ENCODE assay signal across 26 cellular contexts in genomic region chr4:6824071-6824470, GRCh38.
"Had no signal": no experiment of that assay in that cellular context is flagged by ENCODE, and none has a peak within 500 bp of the region (broad histone marks: within the 10 kb centered on the region; RNA-seq: fewer than 3 reads in every experiment).

No MANE protein-coding gene starts in this region.

- FAIRE-seq: islet of Langerhans had no signal

- H3K4me3 Mint-ChIP-seq: brain; central memory CD8-positive, alpha-beta T cell; nephron had no signal

- H3K27me3 ChIP-seq: hepatocyte, tibial nerve, uterus had no signal

- H3K9me3 ChIP-seq: uterus had no signal

- H3K27ac Mint-ChIP-seq: activated naive CD4-positive, alpha-beta T cell treated with anti-CD3 and anti-CD28 coated beads, Interleukin-2, amount 50 U/mL, for 72 hours; brain; nephron had no signal

- H3K4me1 Mint-ChIP-seq: nephron had no signal

- H3K9me3 Mint-ChIP-seq: central memory CD8-positive, alpha-beta T cell had no signal

- H3K4me2 ChIP-seq: hepatocyte had no signal

- ATAC-seq: activated naive CD4-positive, alpha-beta T cell treated with anti-CD3 and anti-CD28 coated beads, Interleukin-2, amount 50 U/mL, for 72 hours; esophagus mucosa had no signal

- H3K4me1 ChIP-seq: uterus had no signal

- H3K4me3 ChIP-seq: hepatocyte, tibial nerve, uterus had no signal

- H3K36me3 ChIP-seq: uterus had no signal

- H3K27me3 Mint-ChIP-seq: brain; central memory CD8-positive, alpha-beta T cell had no signal

- DNase-seq: activated CD4-positive, alpha-beta T cell treated with anti-CD3 and anti-CD28 coated beads for 1 hour; activated CD8-positive, alpha-beta memory T cell treated with anti-CD3 and anti-CD28 coated beads for 24 hours; activated CD8-positive, alpha-beta memory T cell treated with anti-CD3 and anti-CD28 coated beads, Interleukin-2, amount 50 U/mL, for 48 hours; activated effector memory CD4-positive, alpha-beta T cell treated with anti-CD3 and anti-CD28 coated beads, Interleukin-2, amount 50 U/mL, for 16 hours; activated T-cell treated with anti-CD3 and anti-CD28 coated beads, Interleukin-2, amount 50 U/mL, for 48 hours; effector CD4-positive, alpha-beta T cell; left cardiac atrium; nucleus accumbens; posterior cingulate gyrus; retina; stimulated activated CD4-positive, alpha-beta T cell treated with anti-CD3 and anti-CD28 coated beads, Interleukin-12 subunit alpha, Interleukin-12 subunit beta, amount 100 ng/mL, for 4 hours; stimulated activated CD4-positive, alpha-beta T cell treated with anti-CD3 and anti-CD28 coated beads, Interleukin-1b, Interleukin-23, amount 100 ng/mL, for 48 hours; stimulated activated CD8-positive, alpha-beta memory T cell treated with anti-CD3 and anti-CD28 coated beads, Interleukin-4, amount 100 ng/mL, for 48 hours; stimulated activated naive CD4-positive, alpha-beta T cell treated with Interleukin-2 at 50 U/mL for 16 hours; SW 1271; T-helper 2 cell; uterus; WERI-Rb-1 had no signal

- H3K27ac ChIP-seq: hepatocyte, tibial nerve, uterus, WERI-Rb-1 had no signal

- H2AFZ ChIP-seq: hepatocyte had no signal
